In genomic region chr3:194132465-194133358, GRCh38 we compare ENCODE assay signal across 9 cellular contexts. TPM values are rescaled to one million over a fixed set of nuclear protein-coding genes. Genes with fewer than 3 reads are reported as not detected.
DNase-seq lines count a peak whose midpoint lies in the region; ATAC-seq and TF ChIP-seq lines count a peak whose summit lies in the region.
"Had no signal": no experiment of that assay in that cellular context is flagged by ENCODE, and none has a peak within 500 bp of the region (broad histone marks: within the 10 kb centered on the region; RNA-seq: fewer than 3 reads in every experiment).

No MANE protein-coding gene starts in this region.

- H3K27me3 ChIP-seq in osteoblast (ENCODE audit: insufficient read depth, low read length): peaks cover 4% of the 10 kb centered on the region
- H3K27me3 ChIP-seq in ovary: no peaks in the 10 kb centered on the region
- H3K27me3 ChIP-seq: MG63 had no signal

- ATAC-seq in GM21390 (IDR thresholded peaks at IDR 0.05; ENCODE audit: unreplicated experiment): no peak
- ATAC-seq: heart left ventricle had no signal

- H3K9me3 ChIP-seq in osteoblast (ENCODE audit: low read depth, low read length) (no peaks in the 10 kb centered on the region), ovary (no peaks in the 10 kb centered on the region)
- H3K9me3 ChIP-seq: heart left ventricle, MG63 had no signal

- H3K36me3 ChIP-seq in osteoblast (ENCODE audit: insufficient read depth, low read length) (no peaks in the 10 kb centered on the region), ovary (no peaks in the 10 kb centered on the region)
- H3K36me3 ChIP-seq: heart left ventricle, MG63 had no signal

- intact Hi-C loops in ovary (cut with DNase I): loop anchor here in 3 of 4 donors (5.0 to 10.0 kb wide), 5 partner anchors 58 to 348 kb away; no protein-coding TSS in a partner anchor

- 77 to 79% (median 78%) methylated on average over 6 of the region's 6 CpGs for WGBS in ovary, 3 donors

- no peak for TF ChIP-seq POLR2A in ovary (IDR thresholded peaks at IDR 0.05)

- no peaks in the 10 kb centered on the region for H3K79me2 ChIP-seq in osteoblast (ENCODE audit: insufficient read depth, low read length)

- peak; percentile 27 for DNase-seq in ELF-1 (ENCODE audit: low read depth, low spot score)
- DNase-seq in NCI-H69 (lab: John Stamatoyannopoulos, UW): peak; percentile 38
- peak; percentile 12 for DNase-seq in dermis blood vessel endothelial cell
- no peak for DNase-seq in osteoblast (ENCODE audit: insufficient read length, low spot score, missing footprints)
- DNase-seq in NCI-H2029 treated with DMSO at 0.1 percent for 48 hours (lab: John Stamatoyannopoulos, UW): no peak
- no peak for DNase-seq in ovary
- DNase-seq: heart left ventricle, MG63 had no signal

- no peak overlapping the region for H3K4me3 ChIP-seq in osteoblast (ENCODE audit: insufficient read depth, low read length)
- H3K4me3 ChIP-seq in ovary: no peak overlapping the region

- peaks cover 37% of the 10 kb centered on the region for H3K4me1 ChIP-seq in osteoblast (ENCODE audit: insufficient read depth, low read length)
- H3K4me1 ChIP-seq in ovary (ENCODE audit: insufficient read depth): peaks cover 9% of the 10 kb centered on the region

- H3K4me2 ChIP-seq in osteoblast (ENCODE audit: insufficient read depth, low read length): no peak overlapping the region

- H2AFZ ChIP-seq in osteoblast (ENCODE audit: low read length): no peak overlapping the region

- TF ChIP-seq CTCF in osteoblast (IDR thresholded peaks at IDR 0.05; ENCODE audit: extremely low read depth, low read depth, low read length) (no peak), ovary (IDR thresholded peaks at IDR 0.05) (no peak)

- H3K27ac ChIP-seq in osteoblast (ENCODE audit: low read depth, low read length) (peak overlapping the region; percentile 88), ovary (peak overlapping the region in 1 of 2 donors; percentile 96)

- H4K20me1 ChIP-seq in osteoblast (ENCODE audit: insufficient read depth, low read length): no peaks in the 10 kb centered on the region

- TF ChIP-seq EP300 in ovary (IDR thresholded peaks at IDR 0.05): no peak

RNA-seq across cellular contexts. Expression of gene HES1, which starts 3.2 kb away (rescaled TPM):
- total RNA-seq in dermis blood vessel endothelial cell (45.8 and 91.0 TPM in 2 replicates), osteoblast (4.4 and 4.7 TPM in 2 replicates), ovary (100 to 1,000 TPM in 1 of 7 donors, 10 to 100 TPM in 6; 16.7 to 116 (median 41.3) TPM)
- 10 to 100 TPM; 18.5 to 35.0 TPM for polyA plus RNA-seq in ovary

Comparison
In these comparisons a context has a peak if more than half of its experiments do, and no peak if none do; other contexts are left out.
1. DNase-seq: peak in ELF-1 (single experiment), NCI-H69 (single experiment) and dermis blood vessel endothelial cell (single experiment); none in osteoblast (single experiment), NCI-H2029 treated with DMSO at 0.1 percent for 48 hours (single experiment) and ovary (0 of 5).